Comparison of ENCODE assay signal across 35 cellular contexts in the genomic region with DNA sequence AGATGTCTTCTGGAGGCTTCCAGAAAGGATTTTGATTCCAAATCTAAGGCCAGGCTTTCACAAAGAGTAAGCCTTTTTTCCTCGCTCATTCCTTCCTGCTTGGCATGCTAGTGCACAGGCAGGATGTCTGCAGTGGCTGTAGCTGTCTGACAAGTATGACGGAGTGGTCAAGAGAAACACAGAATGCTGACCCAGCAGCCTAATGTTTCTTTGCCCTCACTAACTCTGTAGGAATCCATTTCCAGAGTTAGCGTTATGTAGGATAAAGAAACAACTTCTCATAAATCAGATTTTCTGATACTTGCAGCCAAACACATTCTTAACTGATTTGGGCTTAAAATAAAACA.
"Had no signal": no experiment of that assay in that cellular context is flagged by ENCODE, and none has a peak within 500 bp of the region (broad histone marks: within the 10 kb centered on the region; RNA-seq: fewer than 3 reads in every experiment).

No MANE protein-coding gene starts in this region.

- H3K9me3 Mint-ChIP-seq: activated naive CD4-positive, alpha-beta T cell treated with anti-CD3 and anti-CD28 coated beads, Interleukin-2, amount 50 U/mL, for 24 hours had no signal

- H3K4me3 ChIP-seq: ascending aorta, cardiac muscle cell, MG63, Peyer's patch had no signal

- H3K27ac ChIP-seq: ascending aorta, cardiac muscle cell, Peyer's patch, VCaP had no signal

- DNase-seq: activated B cell treated with CpG ODN at 0.5 μM for 24 hours; activated CD4-positive, alpha-beta memory T cell treated with anti-CD3 and anti-CD28 coated beads, Interleukin-2, amount 10 ng/mL, durations not matched to agents 7 days and 5 days; activated CD4-positive, alpha-beta T cell treated with anti-CD3 and anti-CD28 coated beads for 48 hours; activated CD4-positive, CD25-positive, alpha-beta regulatory T cell treated with anti-CD3 and anti-CD28 coated beads, Interleukin-2, amount 50 U/mL, for 72 hours; activated CD8-positive, alpha-beta memory T cell treated with anti-CD3 and anti-CD28 coated beads for 24 hours; activated CD8-positive, alpha-beta memory T cell treated with anti-CD3 and anti-CD28 coated beads, Interleukin-2, amount 10 ng/mL, durations not matched to agents 7 days and 5 days; activated CD8-positive, alpha-beta memory T cell treated with anti-CD3 and anti-CD28 coated beads, Interleukin-2, amount 50 U/mL, for 48 hours; activated effector memory CD4-positive, alpha-beta T cell treated with anti-CD3 and anti-CD28 coated beads, Interleukin-2, amount 50 U/mL, for 16 hours; activated naive CD4-positive, alpha-beta T cell; activated naive CD8-positive, alpha-beta T cell treated with anti-CD3 and anti-CD28 coated beads, Interleukin-2, amount 10 ng/mL, durations not matched to agents 7 days and 5 days; activated T-cell treated with anti-CD3 and anti-CD28 coated beads, Interleukin-2, amount 50 U/mL, for 72 hours; amygdala; Kasumi-1; KG1; MG63; NCI-H1048; NCI-H1105 treated with DMSO at 0.1 percent for 48 hours; NCI-H1436; NCI-H1694; NCI-H2081 treated with DMSO at 0.1 percent for 48 hours; NCI-H446 treated with DMSO at 0.1 percent for 48 hours; NCI-H524; PC-3; Peyer's patch; RPMI8226; SIG-M5; SW 1271; T-helper 1 cell; T-helper 2 cell; T-helper 9 cell had no signal

- H3K27me3 ChIP-seq: ascending aorta, cardiac muscle cell, MG63, Peyer's patch had no signal

- H3K4me1 Mint-ChIP-seq: activated B cell treated with CpG ODN at 0.5 μM for 24 hours; activated CD4-positive, alpha-beta memory T cell treated with anti-CD3 and anti-CD28 coated beads, Interleukin-2, amount 10 ng/mL, durations not matched to agents 7 days and 5 days; activated CD8-positive, alpha-beta memory T cell treated with anti-CD3 and anti-CD28 coated beads, Interleukin-2, amount 10 ng/mL, durations not matched to agents 7 days and 5 days; activated naive CD4-positive, alpha-beta T cell treated with anti-CD3 and anti-CD28 coated beads, Interleukin-2, amount 50 U/mL, for 24 hours; activated naive CD8-positive, alpha-beta T cell treated with anti-CD3 and anti-CD28 coated beads, Interleukin-2, amount 10 ng/mL, durations not matched to agents 7 days and 5 days; activated T-helper 17 cell treated with anti-CD3 and anti-CD28 coated beads, Interleukin-2, amount 50 U/mL, for 72 hours had no signal

- ATAC-seq: activated CD8-positive, alpha-beta memory T cell treated with anti-CD3 and anti-CD28 coated beads, Interleukin-2, amount 10 ng/mL, durations not matched to agents 7 days and 5 days; activated T-cell treated with anti-CD3 and anti-CD28 coated beads, Interleukin-2, amount 50 U/mL, for 72 hours; activated T-helper 17 cell treated with anti-CD3 and anti-CD28 coated beads, Interleukin-2, amount 50 U/mL, for 72 hours; PC-3 had no signal

- H3K9me3 ChIP-seq: ascending aorta, MG63, Peyer's patch had no signal

- H3K4me1 ChIP-seq: ascending aorta, Peyer's patch had no signal

- H3K36me3 ChIP-seq: ascending aorta, cardiac muscle cell, MG63, Peyer's patch had no signal

- H3K4me3 Mint-ChIP-seq: activated B cell treated with CpG ODN at 0.5 μM for 24 hours; activated CD4-positive, alpha-beta memory T cell treated with anti-CD3 and anti-CD28 coated beads, Interleukin-2, amount 10 ng/mL, durations not matched to agents 7 days and 5 days; activated CD8-positive, alpha-beta memory T cell treated with anti-CD3 and anti-CD28 coated beads, Interleukin-2, amount 10 ng/mL, durations not matched to agents 7 days and 5 days; activated naive CD4-positive, alpha-beta T cell treated with anti-CD3 and anti-CD28 coated beads, Interleukin-2, amount 50 U/mL, for 24 hours; activated naive CD8-positive, alpha-beta T cell treated with anti-CD3 and anti-CD28 coated beads, Interleukin-2, amount 10 ng/mL, durations not matched to agents 7 days and 5 days; activated T-cell treated with anti-CD3 and anti-CD28 coated beads, Interleukin-2, amount 50 U/mL, for 72 hours; activated T-helper 17 cell treated with anti-CD3 and anti-CD28 coated beads, Interleukin-2, amount 50 U/mL, for 72 hours had no signal

- H3K27me3 Mint-ChIP-seq: activated B cell treated with CpG ODN at 0.5 μM for 24 hours; activated CD4-positive, alpha-beta memory T cell treated with anti-CD3 and anti-CD28 coated beads, Interleukin-2, amount 10 ng/mL, durations not matched to agents 7 days and 5 days had no signal

- H3K36me3 Mint-ChIP-seq: activated CD8-positive, alpha-beta memory T cell treated with anti-CD3 and anti-CD28 coated beads, Interleukin-2, amount 10 ng/mL, durations not matched to agents 7 days and 5 days; activated naive CD4-positive, alpha-beta T cell treated with anti-CD3 and anti-CD28 coated beads, Interleukin-2, amount 50 U/mL, for 24 hours; activated naive CD8-positive, alpha-beta T cell treated with anti-CD3 and anti-CD28 coated beads, Interleukin-2, amount 10 ng/mL, durations not matched to agents 7 days and 5 days had no signal

- H3K27ac Mint-ChIP-seq: activated B cell treated with CpG ODN at 0.5 μM for 24 hours; activated CD4-positive, alpha-beta memory T cell treated with anti-CD3 and anti-CD28 coated beads, Interleukin-2, amount 10 ng/mL, durations not matched to agents 7 days and 5 days; activated CD8-positive, alpha-beta memory T cell treated with anti-CD3 and anti-CD28 coated beads, Interleukin-2, amount 10 ng/mL, durations not matched to agents 7 days and 5 days; activated naive CD4-positive, alpha-beta T cell treated with anti-CD3 and anti-CD28 coated beads, Interleukin-2, amount 50 U/mL, for 24 hours; activated naive CD8-positive, alpha-beta T cell treated with anti-CD3 and anti-CD28 coated beads, Interleukin-2, amount 10 ng/mL, durations not matched to agents 7 days and 5 days; activated T-cell treated with anti-CD3 and anti-CD28 coated beads, Interleukin-2, amount 50 U/mL, for 72 hours; activated T-helper 17 cell treated with anti-CD3 and anti-CD28 coated beads, Interleukin-2, amount 50 U/mL, for 72 hours had no signal
